ENCODE assay signal across 19 cellular contexts in genomic region chr11:87603887-87604286, GRCh38.
DNase-seq lines count a peak whose midpoint lies in the region; ATAC-seq, FAIRE-seq and TF ChIP-seq lines count a peak whose summit lies in the region.
"Had no signal": no experiment of that assay in that cellular context is flagged by ENCODE, and none has a peak within 500 bp of the region (broad histone marks: within the 10 kb centered on the region; RNA-seq: fewer than 3 reads in every experiment).

No MANE protein-coding gene starts in this region.

- H3K56ac ChIP-seq in mesendoderm (ENCODE audit: low read length): no peak overlapping the region

- DNase-seq in NCI-H2171 treated with DMSO at 0.1 percent for 48 hours (lab: John Stamatoyannopoulos, UW): peak; percentile 6
- DNase-seq in NCI-H2171 (lab: John Stamatoyannopoulos, UW): no peak
- no peak for DNase-seq in astrocyte (ENCODE audit: low read depth)
- no peak for DNase-seq in mesendoderm
- no peak for DNase-seq in LoVo (ENCODE audit: low spot score)
- DNase-seq in dedifferentiated amniotic fluid mesenchymal stem cell (ENCODE audit: extremely low spot score): no peak
- DNase-seq: 8988T, DMS79 treated with DMSO at 0.1 percent for 48 hours, H7, HFFc6, MM.1S, NCI-H1092, NCI-H1436 treated with DMSO at 0.1 percent for 48 hours, NCI-H2029, SIG-M5 had no signal

- H3K27me3 Mint-ChIP-seq in astrocyte (ENCODE audit: low read depth, unreplicated experiment): no peaks in the 10 kb centered on the region

- H3K79me1 ChIP-seq in mesendoderm (ENCODE audit: low read length): no peaks in the 10 kb centered on the region

- peaks cover 2% of the 10 kb centered on the region for H3K4me1 Mint-ChIP-seq in astrocyte (ENCODE audit: low read depth, unreplicated experiment)
- H3K4me1 Mint-ChIP-seq: CD14-positive monocyte had no signal

- no peak overlapping the region for H2BK120ac ChIP-seq in mesendoderm (ENCODE audit: low read depth, low read length)

- no peak overlapping the region for H3K23ac ChIP-seq in mesendoderm (ENCODE audit: low read length)

- no peak overlapping the region for H2BK15ac ChIP-seq in mesendoderm (replicated peaks; ENCODE audit: low read depth)

- no peak for FAIRE-seq in astrocyte (lab: Jason Lieb, UNC)

- no peaks in the 10 kb centered on the region for H3K27me3 ChIP-seq in astrocyte (ENCODE audit: insufficient read depth, low read length)
- H3K27me3 ChIP-seq in mesendoderm (ENCODE audit: insufficient read depth, low read length, poor library complexity): no peaks in the 10 kb centered on the region
- H3K27me3 ChIP-seq in skeletal muscle tissue (ENCODE audit: control insufficient read depth in 3 of 3, insufficient read depth in 3 of 3, low read length in 3 of 3): no peaks in the 10 kb centered on the region

- H3K4me1 ChIP-seq in astrocyte (ENCODE audit: insufficient read depth, low read length): no peaks in the 10 kb centered on the region
- no peaks in the 10 kb centered on the region for H3K4me1 ChIP-seq in mesendoderm (ENCODE audit: control insufficient read depth, low read depth, low read length)
- peaks cover 0 to 8% (median 6%) of the 10 kb centered on the region in 3 donors for H3K4me1 ChIP-seq in skeletal muscle tissue (ENCODE audit: control insufficient read depth in 3 of 3, insufficient read depth in 3 of 3, low read length in 3 of 3)

- H3K4me3 Mint-ChIP-seq in astrocyte (ENCODE audit: unreplicated experiment): no peak overlapping the region
- H3K4me3 Mint-ChIP-seq: CD14-positive monocyte, HFFc6 had no signal

- no peaks in the 10 kb centered on the region for H3K9me3 ChIP-seq in astrocyte (ENCODE audit: insufficient read depth, low read depth, low read length)
- no peaks in the 10 kb centered on the region for H3K9me3 ChIP-seq in skeletal muscle tissue (ENCODE audit: control insufficient read depth in 3 of 3, low read length in 3 of 3)

- no peak overlapping the region for H3K4ac ChIP-seq in mesendoderm (ENCODE audit: low read depth, low read length)

- no peaks in the 10 kb centered on the region for H3K79me2 ChIP-seq in astrocyte (ENCODE audit: insufficient read depth, low read length)
- H3K79me2 ChIP-seq in mesendoderm (ENCODE audit: control insufficient read depth, insufficient read depth, low read length): no peaks in the 10 kb centered on the region

- H3K27ac Mint-ChIP-seq in astrocyte (ENCODE audit: unreplicated experiment): peak overlapping the region; percentile 62
- H3K27ac Mint-ChIP-seq: CD14-positive monocyte, HFFc6 had no signal

- H3K27ac ChIP-seq in astrocyte (ENCODE audit: low read depth, low read length): no peak overlapping the region
- no peak overlapping the region for H3K27ac ChIP-seq in mesendoderm (ENCODE audit: low read depth, low read length)
- H3K27ac ChIP-seq in skeletal muscle tissue (ENCODE audit: low read depth, low read length): peak overlapping the region; percentile 4
- H3K27ac ChIP-seq: HL-60 had no signal

- ATAC-seq in GM19452 (IDR thresholded peaks at IDR 0.05; ENCODE audit: unreplicated experiment): no peak

- WGBS in mesendoderm (ENCODE audit: extremely low coverage, insufficient coverage, low lambda C conversion rate): no CpG with 5 or more reads among the region's 2 CpGs

- H3K36me3 ChIP-seq in astrocyte (ENCODE audit: insufficient read depth, low read length) (no peaks in the 10 kb centered on the region), mesendoderm (ENCODE audit: control insufficient read depth, insufficient read depth, low read length) (no peaks in the 10 kb centered on the region), skeletal muscle tissue (ENCODE audit: control insufficient read depth in 3 of 3, insufficient read depth in 3 of 3, low read length in 3 of 3) (no peaks in the 10 kb centered on the region)

- no peak overlapping the region for H2AFZ ChIP-seq in astrocyte (ENCODE audit: low read depth, low read length)

- no peak for TF ChIP-seq CTCF in astrocyte (IDR thresholded peaks at IDR 0.05; ENCODE audit: insufficient read depth, low read depth, low read length)

- no peak overlapping the region for H2BK5ac ChIP-seq in mesendoderm (ENCODE audit: low read length)

- H3K4me2 ChIP-seq in astrocyte (ENCODE audit: low read length) (no peak overlapping the region), mesendoderm (ENCODE audit: low read length) (no peak overlapping the region)

- H2AK5ac ChIP-seq in mesendoderm (ENCODE audit: low read length): no peak overlapping the region

- H3K4me3 ChIP-seq in astrocyte (ENCODE audit: insufficient read depth, low read depth, low read length): no peak overlapping the region
- no peak overlapping the region for H3K4me3 ChIP-seq in mesendoderm (ENCODE audit: low read length)
- H3K4me3 ChIP-seq in skeletal muscle tissue (ENCODE audit: low read length in 3 of 3): no peak overlapping the region

- H3K9ac ChIP-seq in astrocyte (ENCODE audit: low read length): no peak overlapping the region
- H3K9ac ChIP-seq in mesendoderm (ENCODE audit: low read length): no peak overlapping the region
- no peak overlapping the region for H3K9ac ChIP-seq in skeletal muscle tissue (ENCODE audit: low read depth in 1 of 3, low read length in 3 of 3)

- H3K36me3 Mint-ChIP-seq in astrocyte (ENCODE audit: low read depth, unreplicated experiment): no peaks in the 10 kb centered on the region
- H3K36me3 Mint-ChIP-seq: CD14-positive monocyte had no signal

- H3K18ac ChIP-seq in mesendoderm (ENCODE audit: low read length): peak overlapping the region; percentile 6

- H4K20me1 ChIP-seq in astrocyte (ENCODE audit: insufficient read depth, low read length): no peaks in the 10 kb centered on the region

- no peak overlapping the region for H4K5ac ChIP-seq in mesendoderm (ENCODE audit: low read length)

- H4K8ac ChIP-seq in mesendoderm (ENCODE audit: low read depth, low read length): no peak overlapping the region

- no peaks in the 10 kb centered on the region for H3K9me3 Mint-ChIP-seq in astrocyte (ENCODE audit: unreplicated experiment)
